Comparison of ENCODE assay signal across 25 cellular contexts in the genomic region with DNA sequence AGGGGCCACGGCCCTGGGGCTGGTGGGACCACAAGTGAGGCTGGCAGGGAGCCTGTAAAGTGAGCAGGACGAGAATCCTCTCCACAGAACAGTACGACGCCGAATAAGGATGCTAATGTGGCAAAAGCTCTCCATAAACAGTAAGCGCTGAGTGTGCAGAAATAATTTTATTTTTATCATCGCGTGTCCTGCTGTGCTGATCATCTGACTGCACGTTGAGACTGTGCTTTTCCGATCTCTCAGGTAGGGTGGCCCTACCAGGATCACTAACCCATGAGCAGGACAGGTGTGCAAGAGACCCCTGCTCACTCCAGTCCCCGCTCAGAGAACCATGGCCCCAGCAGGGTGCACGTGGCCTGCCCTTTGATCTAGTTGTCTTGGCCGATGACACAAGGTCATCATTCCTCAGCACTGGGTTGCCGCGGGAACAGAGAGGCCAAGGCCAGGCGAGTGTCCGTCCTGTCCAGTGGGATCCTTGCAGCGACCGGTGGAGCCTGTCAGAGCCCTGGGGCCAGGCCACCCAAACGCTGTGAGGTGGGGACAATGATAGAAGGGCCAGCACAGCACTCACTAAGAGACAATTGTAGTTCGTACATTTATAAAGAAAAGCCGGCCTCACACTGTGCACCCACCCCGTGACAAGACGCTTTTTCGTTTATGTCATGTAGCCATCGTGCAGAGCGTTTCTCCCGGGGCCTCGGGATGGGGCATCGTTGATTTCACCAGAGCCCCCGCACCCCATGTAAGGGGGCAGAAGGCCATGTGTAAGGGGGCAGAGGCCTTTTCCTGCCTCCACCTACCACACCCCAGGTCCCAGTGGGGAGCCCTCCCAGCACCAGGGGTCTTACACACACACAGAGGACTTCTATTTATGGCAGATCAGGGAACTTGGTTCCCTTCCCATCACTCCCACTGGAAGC. TPM values are rescaled to one million over a fixed set of nuclear protein-coding genes. Genes with fewer than 3 reads are reported as not detected.
DNase-seq lines count a peak whose midpoint lies in the region; ATAC-seq, FAIRE-seq and TF ChIP-seq lines count a peak whose summit lies in the region.
"Had no signal": no experiment of that assay in that cellular context is flagged by ENCODE, and none has a peak within 500 bp of the region (broad histone marks: within the 10 kb centered on the region; RNA-seq: fewer than 3 reads in every experiment).

No MANE protein-coding gene starts in this region.

- dilution Hi-C loops in IMR-90 (cut with HindIII; ENCODE audit: low sequenced_read_pairs, unreplicated experiment), result no loop called here

- H4K20me1 ChIP-seq in IMR-90 (ENCODE audit: insufficient read depth, low read length), result no peaks in the 10 kb centered on the region; the same call in 1 of the 2 replicates
- H4K20me1 ChIP-seq in HepG2 (ENCODE audit: insufficient read depth, low read length), result no peaks in the 10 kb centered on the region

- H3K79me2 ChIP-seq in HepG2 (ENCODE audit: insufficient read depth, low read length), result no peaks in the 10 kb centered on the region

- TF ChIP-seq CTCF in IMR-90 (conservative IDR thresholded peaks at IDR 0.05; ENCODE audit: low read depth, low read length) (no peak), HepG2 (CRISPR knock-in tag; IDR thresholded peaks at IDR 0.05) (no peak; the same call in 1 of the 2 replicates)

- H3K4me3 Mint-ChIP-seq in activated CD4-positive, alpha-beta T cell treated with anti-CD3 and anti-CD28 coated beads for 36 hours, result no peak overlapping the region
- H3K4me3 Mint-ChIP-seq: activated T-helper 1 cell treated with anti-CD3 and anti-CD28 coated beads, Interleukin-12 subunit alpha, Interleukin-12 subunit beta, Interleukin-2, Interleukin-4 antibody, amounts not matched to agents 30 ng/mL and 10 ng/mL and 1 ng/mL, durations not matched to agents 14 hours and 24 hours and 36 hours; dendritic cell treated with granulocyte-macrophage colony-stimulating factor and Interleukin-4, amounts not matched to agents 40 ng/mL and 50 ng/mL, for 4 days; H9 had no signal

- intact Hi-C loops in activated CD4-positive, alpha-beta T cell treated with anti-CD3 and anti-CD28 coated beads for 36 hours (cut with DNase I, micrococcal nuclease), result no loop called here
- intact Hi-C loops in IMR-90 (cut with micrococcal nuclease), result no loop called here
- intact Hi-C loops in HepG2 (cut with micrococcal nuclease; ENCODE audit: unreplicated experiment), result no loop called here
- intact Hi-C loops in posterior vena cava (cut with DNase I), result no loop called here

- FAIRE-seq in HepG2 (lab: Jason Lieb, UNC), result no peak
- FAIRE-seq: A204.1, HTR-8/SVneo had no signal

- peak overlapping the region; percentile 74; the same call in 1 of the 3 replicates for H2BK15ac ChIP-seq in IMR-90 (ENCODE audit: low read depth, low read length)

- no peak overlapping the region for H3K9ac ChIP-seq in IMR-90 (ENCODE audit: low read depth, low read length)
- no peak overlapping the region for H3K9ac ChIP-seq in HepG2 (ENCODE audit: insufficient read depth, low read depth, low read length)

- H3K36me3 Mint-ChIP-seq in activated CD4-positive, alpha-beta T cell treated with anti-CD3 and anti-CD28 coated beads for 36 hours (ENCODE audit: low read depth), result no peaks in the 10 kb centered on the region

- H4K5ac ChIP-seq in IMR-90 (ENCODE audit: low read depth, low read length), result no peak overlapping the region

- DNase-seq in activated CD4-positive, alpha-beta T cell treated with anti-CD3 and anti-CD28 coated beads for 36 hours, result peak; percentile 1
- DNase-seq in activated CD4-positive, alpha-beta T cell treated with anti-CD3 and anti-CD28 coated beads for 1 hour, result no peak
- DNase-seq in IMR-90 (no peak), HepG2 (ENCODE audit: low spot score) (peak; percentile 53), posterior vena cava (ENCODE audit: low spot score) (peak; percentile 72), CD1c-positive myeloid dendritic cell (ENCODE audit: extremely low spot score) (no peak), erythroblast (lab: John Stamatoyannopoulos, UW) (no peak), cerebellum (ENCODE audit: low spot score) (no peak)
- DNase-seq: Calu3; EL; H9; immature natural killer cell; mammary epithelial cell; NCI-H1105; NCI-H2107; NCI-H510A; stimulated activated CD4-positive, alpha-beta T cell treated with anti-CD3 and anti-CD28 coated beads, Interleukin-4, amount 100 ng/mL, for 1 hour; stomach had no signal

- no peak overlapping the region for H4K91ac ChIP-seq in IMR-90 (ENCODE audit: insufficient read depth, low read depth, low read length)

- H3K4me2 ChIP-seq in IMR-90 (ENCODE audit: low read depth, low read length) (no peak overlapping the region), HepG2 (ENCODE audit: low read depth, low read length) (peak overlapping the region; percentile 9; the same call in 1 of the 2 replicates)
- H3K4me2 ChIP-seq: smooth muscle cell had no signal

- in situ Hi-C loops in IMR-90 (cut with MboI; ENCODE audit: low sequenced_read_pairs), result no loop called here
- in situ Hi-C loops in HepG2 (cut with HindIII; ENCODE audit: extremely low pct_ligation_motif_present, low pct_unique_long_range_greater_than_20kb), result no loop called here

- TF ChIP-seq EP300 in HepG2 (IDR thresholded peaks at IDR 0.05; ENCODE audit: low read depth in 2 of 2, low read length in 2 of 2) (peak in 1 of 2 experiments; percentile 48; a peak in 1 of 4 replicates), HepG2 (CRISPR knock-in tag; IDR thresholded peaks at IDR 0.05; ENCODE audit: borderline replicate concordance) (peak; percentile 53; the same call in 1 of the 2 replicates)

- no TSS peak for BruUV-seq in IMR-90 (replicated peaks; lab: Mats Ljungman, UMichigan)
- no TSS peak for BruUV-seq in HepG2 (replicated peaks; lab: Mats Ljungman, UMichigan)

- H3K27ac ChIP-seq in IMR-90 (ENCODE audit: insufficient read depth, low read length) (no peak overlapping the region), HepG2 (ENCODE audit: extremely low read length, insufficient read depth, low read length) (peak overlapping the region; percentile 5)
- H3K27ac ChIP-seq: stomach had no signal

- H3K4me1 Mint-ChIP-seq in activated CD4-positive, alpha-beta T cell treated with anti-CD3 and anti-CD28 coated beads for 36 hours, result peaks cover 6% of the 10 kb centered on the region

- peak overlapping the region; percentile 24 for H2AK5ac ChIP-seq in IMR-90 (ENCODE audit: low read depth, low read length)

- no peak overlapping the region for H3K18ac ChIP-seq in IMR-90 (ENCODE audit: low read depth, low read length)

- peaks cover 20% of the 10 kb centered on the region for H3K27me3 Mint-ChIP-seq in activated CD4-positive, alpha-beta T cell treated with anti-CD3 and anti-CD28 coated beads for 36 hours

- H3K56ac ChIP-seq in IMR-90 (ENCODE audit: extremely low read depth, insufficient read depth, low read length), result no peak overlapping the region

- POLR2A ChIA-PET in activated CD4-positive, alpha-beta T cell treated with anti-CD3 and anti-CD28 coated beads for 36 hours (lab: Charles Lee), result no interaction called here
- POLR2A ChIA-PET in IMR-90 (lab: Charles Lee; ENCODE audit: unreplicated experiment) (no interaction called here), HepG2 (lab: Yijun Ruan, JAX) (interaction anchor here (0.7 to 1.4 kb wide), 4 partner anchors 9 to 37 kb away, joined by 3 to 9 read pairs (median 3); no protein-coding TSS in a partner anchor)

- no peak overlapping the region for H2BK5ac ChIP-seq in IMR-90 (ENCODE audit: low read depth, low read length, poor library complexity, severe bottlenecking)

- peaks cover 3% of the 10 kb centered on the region; the same call in 1 of the 2 replicates for H3K9me1 ChIP-seq in IMR-90 (ENCODE audit: insufficient read depth, low read length)

- CTCF ChIA-PET in activated CD4-positive, alpha-beta T cell treated with anti-CD3 and anti-CD28 coated beads for 36 hours (lab: Charles Lee), result no interaction called here
- CTCF ChIA-PET in IMR-90 (lab: Yijun Ruan, JAX) (no interaction called here), HepG2 (lab: Yijun Ruan, JAX; ENCODE audit: low intra/inter-chr PET ratio, low total read pairs) (no interaction called here)

- H3K27me3 ChIP-seq in IMR-90 (ENCODE audit: control insufficient read depth, insufficient read depth, low read length) (no peaks in the 10 kb centered on the region), HepG2 (ENCODE audit: control insufficient read depth in 1 of 2, insufficient read depth in 2 of 2, low read length in 2 of 2) (peaks cover 0 to 4% of the 10 kb centered on the region in 2 experiments; a peak in 1 of 5 replicates)

- H2AFZ ChIP-seq in IMR-90 (replicated peaks; ENCODE audit: low read length, poor library complexity) (no peak overlapping the region), HepG2 (ENCODE audit: low read length) (no peak overlapping the region)

- H3K4me3 ChIP-seq in IMR-90 (ENCODE audit: insufficient read depth, low read depth, low read length) (no peak overlapping the region), HepG2 (replicated peaks in 1 of 3; ENCODE audit: insufficient read depth in 1 of 3, low read depth in 2 of 3, low read length in 3 of 3) (no peak overlapping the region)
- H3K4me3 ChIP-seq: smooth muscle cell, stomach had no signal

- peaks cover 9% of the 10 kb centered on the region for H3K9me3 Mint-ChIP-seq in activated CD4-positive, alpha-beta T cell treated with anti-CD3 and anti-CD28 coated beads for 36 hours (ENCODE audit: low read depth)

- H3K4ac ChIP-seq in IMR-90 (ENCODE audit: low read depth, low read length), result no peak overlapping the region

- H3K9me3 ChIP-seq in IMR-90 (ENCODE audit: control insufficient read depth, insufficient read depth, low read length) (peaks cover 5% of the 10 kb centered on the region), HepG2 (ENCODE audit: low read length) (no peaks in the 10 kb centered on the region)
- H3K9me3 ChIP-seq: stomach had no signal

- TF ChIP-seq RAD21 in IMR-90 (IDR thresholded peaks at IDR 0.05; ENCODE audit: low read length), result no peak
- no peak for TF ChIP-seq RAD21 in HepG2 (CRISPR knock-in tag; IDR thresholded peaks at IDR 0.05)

- no peak for ATAC-seq in activated CD4-positive, alpha-beta T cell treated with anti-CD3 and anti-CD28 coated beads for 36 hours
- ATAC-seq in IMR-90 (ENCODE audit: low read depth), result no peak
- peak; percentile 67 for ATAC-seq in HepG2
- ATAC-seq: activated CD4-positive, CD25-positive, alpha-beta regulatory T cell treated with anti-CD3 and anti-CD28 coated beads, Interleukin-2, amount 50 U/mL, for 24 hours; naive thymus-derived CD8-positive, alpha-beta T cell had no signal

- no peak overlapping the region for H3K27ac Mint-ChIP-seq in activated CD4-positive, alpha-beta T cell treated with anti-CD3 and anti-CD28 coated beads for 36 hours
- H3K27ac Mint-ChIP-seq: activated T-helper 1 cell treated with anti-CD3 and anti-CD28 coated beads, Interleukin-12 subunit alpha, Interleukin-12 subunit beta, Interleukin-2, Interleukin-4 antibody, amounts not matched to agents 30 ng/mL and 10 ng/mL and 1 ng/mL, durations not matched to agents 14 hours and 24 hours and 36 hours; dendritic cell treated with granulocyte-macrophage colony-stimulating factor and Interleukin-4, amounts not matched to agents 40 ng/mL and 50 ng/mL, for 4 days; immature natural killer cell had no signal

- H3K79me1 ChIP-seq in IMR-90 (ENCODE audit: low read depth in 1 of 2, low read length in 2 of 2), result no peaks in the 10 kb centered on the region

- TF ChIP-seq POLR2A in IMR-90 (IDR thresholded peaks at IDR 0.05; ENCODE audit: low read depth, low read length) (no peak), HepG2 (IDR thresholded peaks at IDR 0.05; ENCODE audit: insufficient read depth in 1 of 2, low read depth in 2 of 2, low read length in 2 of 2) (no peak), erythroblast (IDR thresholded peaks at IDR 0.05; ENCODE audit: low read length) (no peak)

- H2AK9ac ChIP-seq in IMR-90 (replicated peaks; ENCODE audit: low read depth, low read length, poor library complexity), result no peak overlapping the region

- 87% methylated on average over 15 of the region's 31 CpGs; no CpG with 5 or more reads in 1 of the 2 experiments for WGBS in IMR-90 (ENCODE audit: extremely low coverage in 2 of 2, insufficient read length in 1 of 2), 2 experiments
- WGBS in HepG2 (ENCODE audit: low lambda C conversion rate), result 83% methylated on average over 17 of the region's 31 CpGs

- H3K14ac ChIP-seq in IMR-90 (replicated peaks; ENCODE audit: low read depth, low read length), result no peak overlapping the region; the same call in 1 of the 2 replicates

- H3K4me1 ChIP-seq in IMR-90 (ENCODE audit: control insufficient read depth, insufficient read depth, low read length) (peaks cover 5% of the 10 kb centered on the region), HepG2 (ENCODE audit: insufficient read depth, low read length) (peaks cover 42% of the 10 kb centered on the region)

- H2BK20ac ChIP-seq in IMR-90 (ENCODE audit: low read depth, low read length), result peak overlapping the region; percentile 43; the same call in 1 of the 2 replicates

- peak overlapping the region; percentile 23; the same call in 1 of the 2 replicates for H2BK120ac ChIP-seq in IMR-90 (ENCODE audit: low read depth, low read length)

- no peak overlapping the region for H4K8ac ChIP-seq in IMR-90 (ENCODE audit: low read depth in 2 of 2, low read length in 2 of 2)

- H3K23ac ChIP-seq in IMR-90 (ENCODE audit: low read depth, low read length), result no peak overlapping the region

- H3K36me3 ChIP-seq in IMR-90 (ENCODE audit: control insufficient read depth, insufficient read depth, low read length) (no peaks in the 10 kb centered on the region), HepG2 (replicated peaks in 1 of 2; ENCODE audit: control insufficient read depth in 1 of 2, insufficient read depth in 2 of 2, low read length in 2 of 2) (no peaks in the 10 kb centered on the region)
- H3K36me3 ChIP-seq: stomach had no signal

RNA-seq across cellular contexts. Expression of gene ADARB1, which starts 52.7 kb away (rescaled TPM):
- 10 to 100 TPM; 32.8 to 37.7 TPM for total RNA-seq in activated CD4-positive, alpha-beta T cell treated with anti-CD3 and anti-CD28 coated beads for 36 hours
- total RNA-seq in IMR-90 (2012; rRNA removed), result 39.7 and 39.8 TPM in 2 replicates
- polyA plus RNA-seq in IMR-90 (2012; rRNA removed), result 45.5 and 47.3 TPM in 2 replicates
- 18.2 and 29.3 TPM in 2 replicates for polyA plus RNA-seq in IMR-90 (2012; cell fraction: cytosol; rRNA removed)
- polyA plus RNA-seq in IMR-90 (2012; cell fraction: nucleus; rRNA removed; ENCODE audit: low replicate concordance), result 152 and 210 TPM in 2 replicates
- 9.2 and 10.0 TPM in 2 replicates for total RNA-seq in HepG2 (2016; rRNA removed; fragmentation: Illumina TruSeq; extraction: Trizol)
- total RNA-seq in HepG2 (2016; cell fraction: cytosol; rRNA removed; fragmentation: Illumina TruSeq; extraction: Trizol; ENCODE audit: low read depth), result 28.7 and 30.2 TPM in 2 replicates
- total RNA-seq in HepG2 (2016; cell fraction: insoluble cytoplasmic fraction; rRNA removed; fragmentation: Illumina TruSeq; extraction: Trizol), result 7.9 and 11.7 TPM in 2 replicates
- 20.0 and 20.9 TPM in 2 replicates for total RNA-seq in HepG2 (2016; cell fraction: membrane; rRNA removed; fragmentation: Illumina TruSeq; extraction: Trizol)
- total RNA-seq in HepG2 (2016; cell fraction: nucleus; rRNA removed; fragmentation: Illumina TruSeq; extraction: Trizol), result 8.5 and 10.4 TPM in 2 replicates
- 6.6 and 7.1 TPM in 2 replicates for polyA plus RNA-seq in HepG2 (2011; rRNA removed)
- 4.2 and 4.4 TPM in 2 replicates for polyA plus RNA-seq in HepG2 (2011; cell fraction: cytosol; rRNA removed)
- 22.2 and 26.9 TPM in 2 replicates for polyA plus RNA-seq in HepG2 (2011; cell fraction: nucleus; rRNA removed)
- 5.3 and 7.8 TPM in 2 replicates for polyA plus RNA-seq in HepG2 (2012)
- 5.5 and 7.0 TPM in 2 replicates for polyA plus RNA-seq in HepG2 (2016; cell fraction: cytosol; fragmentation: Illumina TruSeq; extraction: Trizol; ENCODE audit: low read depth)
- polyA plus RNA-seq in HepG2 (2016; cell fraction: insoluble cytoplasmic fraction; fragmentation: Illumina TruSeq; extraction: Trizol; ENCODE audit: low read depth), result 6.8 and 8.6 TPM in 2 replicates
- polyA plus RNA-seq in HepG2 (2016; cell fraction: membrane; fragmentation: Illumina TruSeq; extraction: Trizol; ENCODE audit: low read depth), result 6.8 and 9.8 TPM in 2 replicates
- 23.5 and 27.1 TPM in 2 replicates for polyA plus RNA-seq in HepG2 (2016; cell fraction: nucleus; fragmentation: Illumina TruSeq; extraction: Trizol; ENCODE audit: insufficient read depth, low read depth)
- 15.4 and 123 TPM in 2 replicates for polyA minus RNA-seq in HepG2 (2011; rRNA and poly(A)+ RNA removed; ENCODE audit: low replicate concordance)
- 7.9 and 8.5 TPM in 2 replicates for polyA minus RNA-seq in HepG2 (2011; cell fraction: cytosol; rRNA and poly(A)+ RNA removed)
- polyA minus RNA-seq in HepG2 (2011; cell fraction: nucleus; rRNA and poly(A)+ RNA removed), result 16.2 and 17.0 TPM in 2 replicates
- total RNA-seq in posterior vena cava, result 10 to 100 TPM; 72.4 to 85.6 TPM
- total RNA-seq in cerebellum, result 42.6 TPM

Comparison
In these comparisons a context has a peak if more than half of its experiments do, and no peak if none do; other contexts are left out.
1. DNase-seq: peak in activated CD4-positive, alpha-beta T cell treated with anti-CD3 and anti-CD28 coated beads for 36 hours (single experiment), HepG2 (single experiment) and posterior vena cava (single experiment); none in activated CD4-positive, alpha-beta T cell treated with anti-CD3 and anti-CD28 coated beads for 1 hour (single experiment), IMR-90 (single experiment), CD1c-positive myeloid dendritic cell (single experiment), erythroblast (0 of 2) and cerebellum (single experiment).